23 cellular contexts compared by ENCODE assay signal in the genomic region with DNA sequence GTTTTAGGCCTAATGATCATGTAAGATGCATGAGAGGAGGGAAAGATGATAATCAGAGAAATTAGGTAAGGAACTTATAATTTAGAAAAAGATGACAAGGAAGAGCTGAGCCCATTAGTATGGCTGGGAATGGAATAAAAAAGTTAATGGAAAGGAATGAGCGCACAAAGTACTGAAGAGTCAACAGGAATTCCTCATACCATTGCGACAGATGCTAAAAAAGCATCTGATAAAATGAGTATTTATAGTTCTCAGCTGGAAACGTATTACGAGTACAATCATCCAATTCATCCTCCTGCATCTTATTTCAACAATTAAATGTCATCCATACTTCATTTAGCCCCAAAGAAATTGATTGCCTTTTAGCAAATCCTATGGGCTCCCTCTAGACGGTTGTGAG.
"Had no signal": no experiment of that assay in that cellular context is flagged by ENCODE, and none has a peak within 500 bp of the region (broad histone marks: within the 10 kb centered on the region; RNA-seq: fewer than 3 reads in every experiment).

No MANE protein-coding gene starts in this region.

- H3K4me3 Mint-ChIP-seq: activated B cell treated with CpG ODN at 0.5 μM for 24 hours; activated CD4-positive, alpha-beta memory T cell treated with anti-CD3 and anti-CD28 coated beads for 36 hours; activated naive CD4-positive, alpha-beta T cell treated with anti-CD3 and anti-CD28 coated beads, Interleukin-2, amount 50 U/mL, for 24 hours; nephron progenitor cell; type B pancreatic cell had no signal

- H3K36me3 Mint-ChIP-seq: activated CD4-positive, alpha-beta memory T cell treated with anti-CD3 and anti-CD28 coated beads for 36 hours had no signal

- H3K4me3 ChIP-seq: gastroesophageal sphincter, heart left ventricle, thoracic aorta, vagina had no signal

- H3K27ac ChIP-seq: brain microvascular endothelial cell, gastroesophageal sphincter, heart left ventricle, thoracic aorta, vagina had no signal

- H3K4me1 Mint-ChIP-seq: activated B cell treated with CpG ODN at 0.5 μM for 24 hours had no signal

- H3K27me3 Mint-ChIP-seq: activated B cell treated with CpG ODN at 0.5 μM for 24 hours; activated CD4-positive, alpha-beta memory T cell treated with anti-CD3 and anti-CD28 coated beads for 36 hours; activated naive CD4-positive, alpha-beta T cell treated with anti-CD3 and anti-CD28 coated beads, Interleukin-2, amount 50 U/mL, for 24 hours; type B pancreatic cell had no signal

- H3K9me3 Mint-ChIP-seq: activated B cell treated with CpG ODN at 0.5 μM for 24 hours; activated CD4-positive, alpha-beta memory T cell treated with anti-CD3 and anti-CD28 coated beads for 36 hours; activated naive CD4-positive, alpha-beta T cell treated with anti-CD3 and anti-CD28 coated beads, Interleukin-2, amount 50 U/mL, for 24 hours; type B pancreatic cell had no signal

- DNase-seq: activated B cell treated with CpG ODN at 0.5 μM for 24 hours; activated CD4-positive, alpha-beta memory T cell treated with anti-CD3 and anti-CD28 coated beads for 36 hours; activated CD4-positive, alpha-beta T cell treated with anti-CD3 and anti-CD28 coated beads for 4 hours; activated gamma-delta T cell; aorta; brain microvascular endothelial cell; caudate nucleus; dermis blood vessel endothelial cell; effector CD8-positive, alpha-beta T cell; erythroblast; heart left ventricle; left ventricle myocardium superior; nephron progenitor cell; nucleus accumbens; stimulated activated CD4-positive, alpha-beta T cell treated with anti-CD3 and anti-CD28 coated beads, Interleukin-4, amount 100 ng/mL, for 24 hours; stimulated activated naive CD4-positive, alpha-beta T cell treated with Interleukin-2 at 50 U/mL for 16 hours; T1000 had no signal

- H3K27ac Mint-ChIP-seq: activated B cell treated with CpG ODN at 0.5 μM for 24 hours; activated CD4-positive, alpha-beta memory T cell treated with anti-CD3 and anti-CD28 coated beads for 36 hours; activated naive CD4-positive, alpha-beta T cell treated with anti-CD3 and anti-CD28 coated beads, Interleukin-2, amount 50 U/mL, for 24 hours; nephron progenitor cell; type B pancreatic cell had no signal

- H3K27me3 ChIP-seq: brain microvascular endothelial cell, gastroesophageal sphincter, heart left ventricle, vagina had no signal

- H3K36me3 ChIP-seq: brain microvascular endothelial cell, gastroesophageal sphincter, heart left ventricle, thoracic aorta, vagina had no signal

- ATAC-seq: gastroesophageal sphincter, heart left ventricle, left ventricle myocardium superior, sciatic nerve had no signal

- H3K9me3 ChIP-seq: gastroesophageal sphincter, heart left ventricle, thoracic aorta, vagina had no signal
